Comparison of ENCODE assay signal across 1 cellular context in genomic region chr6:129696843-129697242, GRCh38.
TF ChIP-seq lines count a peak whose summit lies in the region.

No MANE protein-coding gene starts in this region.

TF ChIP-seq in HepG2, 621 proteins besides CTCF, POLR2A, EP300 and RAD21:
- no peak for TF ChIP-seq HNRNPK (IDR thresholded peaks at IDR 0.05; ENCODE audit: low read depth, low read length, poor library complexity, severe bottlenecking)
- TF ChIP-seq TFDP2 (CRISPR knock-in tag; IDR thresholded peaks at IDR 0.05) = no peak
- no peak for TF ChIP-seq ZNF639 (CRISPR knock-in tag; conservative IDR thresholded peaks at IDR 0.05)
- no peak for TF ChIP-seq REST (IDR thresholded peaks at IDR 0.05; ENCODE audit: borderline replicate concordance in 1 of 2, low read depth in 1 of 2, low read length in 2 of 2)
- TF ChIP-seq ZNF569 (CRISPR knock-in tag; IDR thresholded peaks at IDR 0.05; ENCODE audit: borderline replicate concordance) = no peak
- TF ChIP-seq THAP11 (CRISPR knock-in tag; IDR thresholded peaks at IDR 0.05) = no peak
- no peak for TF ChIP-seq TRAFD1 (CRISPR knock-in tag; IDR thresholded peaks at IDR 0.05; ENCODE audit: borderline replicate concordance)
- 0 out of 2 replicates have a peak, but pooled peaks have one; percentile 31 for TF ChIP-seq MXD4 (CRISPR knock-in tag; IDR thresholded peaks at IDR 0.05)
- peak; percentile 22; the same call in 1 of the 2 replicates for TF ChIP-seq POLR2G (IDR thresholded peaks at IDR 0.05; ENCODE audit: low read depth, low read length)
- no peak for TF ChIP-seq ZNF296 (CRISPR knock-in tag; conservative IDR thresholded peaks at IDR 0.05)
- TF ChIP-seq ZFX (CRISPR knock-in tag; IDR thresholded peaks at IDR 0.05; ENCODE audit: low read depth) = 0 out of 2 replicates have a peak, but pooled peaks have one; percentile 15
- TF ChIP-seq SP5 (CRISPR knock-in tag; IDR thresholded peaks at IDR 0.05; ENCODE audit: borderline replicate concordance, low read depth) = no peak
- no peak for TF ChIP-seq ZNF143 (CRISPR knock-in tag; IDR thresholded peaks at IDR 0.05)
- TF ChIP-seq NR3C1 (CRISPR knock-in tag; IDR thresholded peaks at IDR 0.05) = no peak
- TF ChIP-seq PPARG (CRISPR knock-in tag; conservative IDR thresholded peaks at IDR 0.05) = no peak
- TF ChIP-seq TBL1XR1 (IDR thresholded peaks at IDR 0.05; ENCODE audit: borderline replicate concordance, low read length, partially characterized antibody) = no peak
- TF ChIP-seq ZNF674 (CRISPR knock-in tag; IDR thresholded peaks at IDR 0.05; ENCODE audit: low read depth) = no peak
- TF ChIP-seq RBM22 (optimal IDR thresholded peaks at IDR 0.05; ENCODE audit: low read length) = peak; percentile 62
- no peak for TF ChIP-seq ELF1 (CRISPR knock-in tag; IDR thresholded peaks at IDR 0.05)
- no peak for TF ChIP-seq ZNF414 (CRISPR knock-in tag; IDR thresholded peaks at IDR 0.05)
- no peak for TF ChIP-seq ZNF260 (CRISPR knock-in tag; IDR thresholded peaks at IDR 0.05; ENCODE audit: borderline replicate concordance, low read depth)
- TF ChIP-seq CENPT (CRISPR knock-in tag; IDR thresholded peaks at IDR 0.05; ENCODE audit: low read depth) = no peak
- 0 out of 2 replicates have a peak, but pooled peaks have one; percentile 49 for TF ChIP-seq KMT2A (CRISPR knock-in tag; IDR thresholded peaks at IDR 0.05)
- TF ChIP-seq MZF1 (CRISPR knock-in tag; IDR thresholded peaks at IDR 0.05; ENCODE audit: borderline replicate concordance) = no peak
- no peak for TF ChIP-seq PRMT3 (CRISPR knock-in tag; IDR thresholded peaks at IDR 0.05; ENCODE audit: borderline replicate concordance, low read depth)
- no peak for TF ChIP-seq SIX1 (CRISPR knock-in tag; IDR thresholded peaks at IDR 0.05; ENCODE audit: borderline replicate concordance)
- peak; percentile 6; the same call in 1 of the 2 replicates for TF ChIP-seq GATAD2A (CRISPR knock-in tag; IDR thresholded peaks at IDR 0.05)
- TF ChIP-seq MLXIP (CRISPR knock-in tag; IDR thresholded peaks at IDR 0.05; ENCODE audit: borderline replicate concordance) = no peak
- TF ChIP-seq ZNF253 (CRISPR knock-in tag; IDR thresholded peaks at IDR 0.05; ENCODE audit: borderline replicate concordance) = no peak
- no peak for TF ChIP-seq MED8 (CRISPR knock-in tag; IDR thresholded peaks at IDR 0.05; ENCODE audit: insufficient replicate concordance)
- TF ChIP-seq BRF2 (CRISPR knock-in tag; IDR thresholded peaks at IDR 0.05) = no peak
- 0 out of 2 replicates have a peak, but pooled peaks have one; percentile 5 for TF ChIP-seq SAP130 (CRISPR knock-in tag; IDR thresholded peaks at IDR 0.05; ENCODE audit: low read depth)
- TF ChIP-seq AKAP8 (CRISPR knock-in tag; IDR thresholded peaks at IDR 0.05) = 0 out of 2 replicates have a peak, but pooled peaks have one; percentile 37
- no peak for TF ChIP-seq IRF9 (CRISPR knock-in tag; IDR thresholded peaks at IDR 0.05; ENCODE audit: borderline replicate concordance)
- TF ChIP-seq ZNF335 (CRISPR knock-in tag; IDR thresholded peaks at IDR 0.05) = no peak
- TF ChIP-seq DRAP1 (CRISPR knock-in tag; IDR thresholded peaks at IDR 0.05) = 0 out of 2 replicates have a peak, but pooled peaks have one; percentile 6
- TF ChIP-seq CREBL2 (CRISPR knock-in tag; IDR thresholded peaks at IDR 0.05; ENCODE audit: borderline replicate concordance) = no peak
- TF ChIP-seq GMEB1 (CRISPR knock-in tag; IDR thresholded peaks at IDR 0.05; ENCODE audit: borderline replicate concordance) = no peak
- TF ChIP-seq TMF1 (CRISPR knock-in tag; IDR thresholded peaks at IDR 0.05; ENCODE audit: low read depth) = no peak
- no peak for TF ChIP-seq SNRNP70 (IDR thresholded peaks at IDR 0.05; ENCODE audit: low read depth, low read length)
- TF ChIP-seq FOXK1 (CRISPR knock-in tag; IDR thresholded peaks at IDR 0.05; ENCODE audit: borderline replicate concordance, low read depth) = 0 out of 2 replicates have a peak, but pooled peaks have one; percentile 5
- TF ChIP-seq AGO2 (optimal IDR thresholded peaks at IDR 0.05; ENCODE audit: low read depth, low read length) = peak; percentile 2
- no peak for TF ChIP-seq FOXA1 (IDR thresholded peaks at IDR 0.05)
- TF ChIP-seq FOXA1 (CRISPR knock-in tag; IDR thresholded peaks at IDR 0.05) = no peak
- TF ChIP-seq MXD1 (CRISPR knock-in tag; IDR thresholded peaks at IDR 0.05) = no peak
